In the genomic region with DNA sequence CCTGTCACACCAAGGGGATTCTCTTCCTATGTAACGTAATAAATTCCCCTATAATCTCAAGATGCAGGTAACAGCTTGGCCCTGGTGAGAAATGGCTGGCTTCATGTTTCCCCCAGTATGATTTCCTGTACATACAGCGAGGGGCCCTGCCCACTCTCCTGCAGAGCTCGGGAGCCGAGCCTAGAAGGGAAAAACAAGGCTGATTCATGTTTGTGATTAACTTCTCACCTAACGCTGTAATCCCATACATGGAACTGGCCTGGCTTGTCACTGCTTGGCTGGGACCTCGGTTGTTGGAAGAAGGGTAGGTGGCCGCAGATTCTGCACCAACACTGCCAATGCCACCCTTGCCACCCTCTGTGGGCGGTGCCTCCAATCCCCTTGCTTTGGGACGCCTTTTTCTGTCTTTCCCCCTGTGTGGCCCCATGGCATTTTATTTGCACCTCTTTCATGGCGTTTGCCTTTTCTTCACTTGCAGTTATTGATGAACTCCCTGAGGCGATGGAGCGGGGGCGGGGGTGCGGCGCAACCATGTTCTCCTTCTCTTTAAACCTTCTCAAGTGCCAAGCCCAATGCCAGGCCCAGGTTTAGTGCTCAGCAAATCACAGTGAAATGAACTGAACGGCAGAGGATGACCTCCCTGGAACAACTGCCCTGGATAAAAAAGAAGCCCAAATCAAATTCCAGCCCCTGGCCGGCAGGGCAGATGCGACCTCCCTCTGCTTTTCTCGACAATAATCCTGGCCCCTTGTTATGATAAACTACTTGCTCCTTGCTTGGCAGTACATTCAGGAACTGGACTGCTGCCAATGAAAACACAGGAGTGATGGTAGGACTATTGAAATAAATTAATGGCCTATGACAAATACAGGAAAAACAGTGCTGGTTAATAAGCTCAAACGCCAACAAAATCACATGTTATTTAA, we compare ENCODE assay signal across 9 cellular contexts.
DNase-seq lines count a peak whose midpoint lies in the region; ATAC-seq, FAIRE-seq and TF ChIP-seq lines count a peak whose summit lies in the region.
"Had no signal": no experiment of that assay in that cellular context is flagged by ENCODE, and none has a peak within 500 bp of the region (broad histone marks: within the 10 kb centered on the region; RNA-seq: fewer than 3 reads in every experiment).

No MANE protein-coding gene starts in this region.

- no peaks in the 10 kb centered on the region for H3K36me3 ChIP-seq in ACC112 (ENCODE audit: insufficient read depth, low read length)
- no peaks in the 10 kb centered on the region for H3K36me3 ChIP-seq in MM.1S (replicated peaks; ENCODE audit: insufficient read depth, low read length)
- no peaks in the 10 kb centered on the region for H3K36me3 ChIP-seq in SJCRH30
- H3K36me3 ChIP-seq in kidney (ENCODE audit: control insufficient read depth in 1 of 2, insufficient read depth in 2 of 2, low read length in 2 of 2): no peaks in the 10 kb centered on the region

- no peak for DNase-seq in MM.1S
- peak; percentile 58 to 64 for DNase-seq in SJCRH30
- DNase-seq in kidney: peak; percentile 77
- DNase-seq in stimulated activated CD4-positive, alpha-beta T cell treated with anti-CD3 and anti-CD28 coated beads, Interleukin-2, amount 100 ng/mL, for 48 hours: no peak
- no peak for DNase-seq in NCI-H187 treated with DMSO at 0.1 percent for 48 hours (lab: John Stamatoyannopoulos, UW)
- DNase-seq: glutamatergic neuron had no signal

- H4K20me1 ChIP-seq in MM.1S (ENCODE audit: insufficient read depth, low read length): no peaks in the 10 kb centered on the region

- peak; percentile 76 for FAIRE-seq in kidney (lab: Jason Lieb, UNC)

- ATAC-seq in HG03045 (IDR thresholded peaks at IDR 0.05; ENCODE audit: unreplicated experiment): no peak
- ATAC-seq in HG02678 (IDR thresholded peaks at IDR 0.05; ENCODE audit: unreplicated experiment): no peak

- H3K9me3 ChIP-seq in MM.1S (replicated peaks; ENCODE audit: insufficient read depth, low read length) (no peaks in the 10 kb centered on the region), SJCRH30 (replicated peaks) (no peaks in the 10 kb centered on the region), kidney (ENCODE audit: control insufficient read depth in 1 of 2, low read length in 2 of 2) (no peaks in the 10 kb centered on the region)

- H3K4me2 ChIP-seq in MM.1S (ENCODE audit: low read depth, low read length): no peak overlapping the region

- intact Hi-C loops in kidney (cut with DNase I): no loop called here

- H3K4me1 ChIP-seq in ACC112 (ENCODE audit: control insufficient read depth, insufficient read depth, low read length, unreplicated experiment): peaks cover 21% of the 10 kb centered on the region
- H3K4me1 ChIP-seq in MM.1S (ENCODE audit: low read length): peaks cover 12% of the 10 kb centered on the region
- peaks cover 4% of the 10 kb centered on the region; the same call in 1 of the 2 replicates for H3K4me1 ChIP-seq in SJCRH30
- H3K4me1 ChIP-seq in kidney (ENCODE audit: control insufficient read depth in 1 of 2, insufficient read depth in 1 of 2, low read depth in 1 of 2, low read length in 2 of 2): peaks cover 22 to 27% of the 10 kb centered on the region in 2 donors

- H3K4me3 ChIP-seq in ACC112 (ENCODE audit: low read depth, low read length) (peak overlapping the region; percentile 4; the same call in 1 of the 2 replicates), MM.1S (ENCODE audit: low read length) (no peak overlapping the region), SJCRH30 (no peak overlapping the region), kidney (ENCODE audit: low read length in 2 of 2) (no peak overlapping the region)

- H3K9me2 ChIP-seq in MM.1S (replicated peaks; ENCODE audit: insufficient read depth, low read length): no peaks in the 10 kb centered on the region

- no peak for TF ChIP-seq CTCF in MM.1S (IDR thresholded peaks at IDR 0.05; ENCODE audit: low read length)
- TF ChIP-seq CTCF in kidney (IDR thresholded peaks at IDR 0.05; ENCODE audit: borderline replicate concordance, extremely low read depth, insufficient read depth): no peak

- H3K9ac ChIP-seq in MM.1S (ENCODE audit: low read length): no peak overlapping the region
- no peak overlapping the region for H3K9ac ChIP-seq in kidney (ENCODE audit: low read length in 2 of 2)

- no peaks in the 10 kb centered on the region for H3K27me3 ChIP-seq in ACC112 (ENCODE audit: insufficient read depth, low read length)
- no peaks in the 10 kb centered on the region for H3K27me3 ChIP-seq in MM.1S (replicated peaks; ENCODE audit: insufficient read depth, low read length)
- H3K27me3 ChIP-seq in SJCRH30: peaks cover 8% of the 10 kb centered on the region; the same call in 1 of the 2 replicates

- H3K27ac ChIP-seq in ACC112 (ENCODE audit: low read depth, low read length): no peak overlapping the region
- H3K27ac ChIP-seq in MM.1S (ENCODE audit: low read length): no peak overlapping the region
- H3K27ac ChIP-seq in SJCRH30: no peak overlapping the region
- H3K27ac ChIP-seq in kidney (ENCODE audit: low read depth in 2 of 2, low read length in 2 of 2): no peak overlapping the region

- no peaks in the 10 kb centered on the region for H3K79me2 ChIP-seq in ACC112 (ENCODE audit: control insufficient read depth, insufficient read depth, low read length, unreplicated experiment)
- H3K79me2 ChIP-seq in MM.1S (ENCODE audit: low read length): no peaks in the 10 kb centered on the region

- no peaks in the 10 kb centered on the region for H3F3A ChIP-seq in MM.1S (ENCODE audit: insufficient read depth, low read length)

- H2AFZ ChIP-seq in ACC112 (ENCODE audit: low read length, unreplicated experiment): no peak overlapping the region
- peak overlapping the region; percentile 57; the same call in 1 of the 2 replicates for H2AFZ ChIP-seq in MM.1S (ENCODE audit: low read length)

Comparison
In these comparisons a context has a peak if more than half of its experiments do, and no peak if none do; other contexts are left out.
1. DNase-seq: peak in SJCRH30 (2 of 2) and kidney (single experiment); none in MM.1S (single experiment), stimulated activated CD4-positive, alpha-beta T cell treated with anti-CD3 and anti-CD28 coated beads, Interleukin-2, amount 100 ng/mL, for 48 hours (0 of 2) and NCI-H187 treated with DMSO at 0.1 percent for 48 hours (single experiment).